Comparison of ENCODE assay signal across 8 cellular contexts in genomic region chr7:95470452-95470851, GRCh38. TPM values are rescaled to one million over a fixed set of nuclear protein-coding genes. Genes with fewer than 3 reads are reported as not detected.
DNase-seq lines count a peak whose midpoint lies in the region; ATAC-seq and TF ChIP-seq lines count a peak whose summit lies in the region.

No MANE protein-coding gene starts in this region.

- H3K4me3 ChIP-seq in fibroblast of pulmonary artery (replicated peaks; ENCODE audit: low read depth, low read length) (no peak overlapping the region), esophagus muscularis mucosa (no peak overlapping the region)

- 48% methylated on average over 3 of the region's 3 CpGs for WGBS in esophagus muscularis mucosa

- H3K4me1 ChIP-seq in esophagus muscularis mucosa = peaks cover 0 to 10% (median 3%) of the 10 kb centered on the region in 4 donors

- no peak overlapping the region for H3K27ac ChIP-seq in esophagus muscularis mucosa (replicated peaks in 1 of 4)

- TF ChIP-seq POLR2A in esophagus muscularis mucosa (IDR thresholded peaks at IDR 0.05; ENCODE audit: low read depth) = no peak

- TF ChIP-seq CTCF in fibroblast of pulmonary artery (IDR thresholded peaks at IDR 0.05; ENCODE audit: low read length, missing control alignments) = no peak
- no peak for TF ChIP-seq CTCF in esophagus muscularis mucosa (IDR thresholded peaks at IDR 0.05)

- no peaks in the 10 kb centered on the region for H3K9me3 ChIP-seq in esophagus muscularis mucosa

- intact Hi-C loops in esophagus muscularis mucosa (cut with DNase I) = no loop called here

- H3K27me3 ChIP-seq in esophagus muscularis mucosa = no peaks in the 10 kb centered on the region

- DNase-seq in DMS53 (lab: John Stamatoyannopoulos, UW) (peak; percentile 96), NOMO-1 treated with DMSO at 0.1 percent for 48 hours (lab: John Stamatoyannopoulos, UW; ENCODE audit: unreplicated experiment) (peak; percentile 25), fibroblast of pulmonary artery (ENCODE audit: low read depth) (peak; percentile 69), NCI-H526 (lab: John Stamatoyannopoulos, UW) (no peak), esophagus muscularis mucosa (ENCODE audit: extremely low spot score) (no peak), superior temporal gyrus (ENCODE audit: extremely low spot score) (no peak)

- no peak for TF ChIP-seq EP300 in esophagus muscularis mucosa (IDR thresholded peaks at IDR 0.05)

- H3K36me3 ChIP-seq in esophagus muscularis mucosa = no peaks in the 10 kb centered on the region

- ATAC-seq in GM21360 (IDR thresholded peaks at IDR 0.05; ENCODE audit: unreplicated experiment) (peak; percentile 99), HG03469 (IDR thresholded peaks at IDR 0.05; ENCODE audit: unreplicated experiment) (peak; percentile 100)

RNA-seq across cellular contexts. Expression of gene ASB4, which starts 15.3 kb away (rescaled TPM):
- under 1 TPM in 2 of 4 donors, not detected in 2; under 0.01 to 0.32 TPM for total RNA-seq in esophagus muscularis mucosa

RNA-seq across cellular contexts. Expression of gene PON2, which starts 35.6 kb away (rescaled TPM):
- 10 to 100 TPM; 48.2 to 67.3 (median 55.4) TPM for total RNA-seq in esophagus muscularis mucosa

Comparison
In these comparisons a context has a peak if more than half of its experiments do, and no peak if none do; other contexts are left out.
1. DNase-seq: peak in DMS53 (single experiment), NOMO-1 treated with DMSO at 0.1 percent for 48 hours (single experiment) and fibroblast of pulmonary artery (single experiment); none in NCI-H526 (0 of 2), esophagus muscularis mucosa (single experiment) and superior temporal gyrus (single experiment).